16 cellular contexts compared by ENCODE assay signal in the genomic region with DNA sequence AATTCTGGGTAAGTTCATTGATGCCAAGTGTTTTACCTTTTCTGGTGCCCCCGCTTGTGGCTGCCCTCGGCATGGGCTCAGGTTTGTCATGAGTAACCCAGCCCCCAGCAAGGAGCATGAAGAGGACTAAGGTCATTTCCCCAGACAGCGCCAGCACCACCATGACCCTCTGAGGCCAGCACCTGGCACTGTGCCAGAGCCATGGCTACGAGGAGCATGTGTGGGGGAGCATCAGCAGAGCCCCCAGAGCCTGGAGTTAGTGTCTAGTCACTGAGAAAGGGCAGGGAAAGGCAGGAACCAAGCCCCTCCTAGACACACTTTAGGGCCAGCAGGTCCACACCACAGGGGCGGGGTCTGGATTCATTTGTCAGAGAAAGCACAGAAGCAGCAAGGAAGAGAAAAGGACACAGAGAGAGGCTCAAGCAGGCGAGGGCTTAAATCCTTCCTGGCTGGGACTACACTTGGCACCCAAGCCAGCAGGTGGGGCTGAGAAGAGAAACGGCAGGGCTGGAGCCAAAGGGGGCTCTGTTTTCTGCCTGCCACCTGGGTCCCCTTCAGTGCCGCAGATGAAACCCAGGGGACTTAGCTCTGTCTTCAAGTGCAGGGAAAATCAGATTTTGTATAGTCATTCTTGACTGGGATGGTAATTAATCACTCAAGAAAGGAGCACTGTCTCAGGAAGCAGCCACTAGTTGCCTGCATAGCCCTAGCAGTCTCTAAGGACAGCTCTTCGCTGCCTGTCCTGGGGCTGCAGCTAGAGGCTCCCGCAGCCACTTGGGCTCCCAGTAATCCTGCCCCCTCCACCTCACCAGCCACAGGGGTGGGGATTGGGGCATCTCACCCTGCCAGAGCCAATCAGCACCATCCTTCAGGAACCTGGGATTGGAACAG.
DNase-seq lines count a peak whose midpoint lies in the region; ATAC-seq and TF ChIP-seq lines count a peak whose summit lies in the region.
"Had no signal": no experiment of that assay in that cellular context is flagged by ENCODE, and none has a peak within 500 bp of the region (broad histone marks: within the 10 kb centered on the region; RNA-seq: fewer than 3 reads in every experiment).

No MANE protein-coding gene starts in this region.

- H3K9me3 ChIP-seq in psoas muscle: no peaks in the 10 kb centered on the region
- H3K9me3 ChIP-seq: tibial artery had no signal

- H3K4me1 ChIP-seq in psoas muscle: no peaks in the 10 kb centered on the region
- H3K4me1 ChIP-seq: tibial artery had no signal

- no peaks in the 10 kb centered on the region for H3K36me3 Mint-ChIP-seq in mesothelial cell of epicardium

- ATAC-seq in esophagus mucosa (peak; percentile 28), psoas muscle (no peak), HG03108 (IDR thresholded peaks at IDR 0.05; ENCODE audit: unreplicated experiment) (no peak)
- ATAC-seq: left lobe of liver had no signal

- no peak overlapping the region for H3K27ac ChIP-seq in psoas muscle
- H3K27ac ChIP-seq: KMS-11, tibial artery had no signal

- no peaks in the 10 kb centered on the region for H3K9me3 Mint-ChIP-seq in mesothelial cell of epicardium

- TF ChIP-seq CTCF in mesothelial cell of epicardium (IDR thresholded peaks at IDR 0.05; ENCODE audit: unreplicated experiment) (no peak), psoas muscle (IDR thresholded peaks at IDR 0.05) (no peak)

- H3K27me3 ChIP-seq in H7 (ENCODE audit: control insufficient read depth, insufficient read depth, low read length) (peaks cover 2% of the 10 kb centered on the region; the same call in 1 of the 2 replicates), psoas muscle (ENCODE audit: insufficient read depth in 3 of 3, low read length in 2 of 3) (peaks cover 2 to 56% (median 4%) of the 10 kb centered on the region in 3 donors)

- H3K27ac Mint-ChIP-seq in mesothelial cell of epicardium: no peak overlapping the region
- H3K27ac Mint-ChIP-seq: B cell had no signal

- H3K36me3 ChIP-seq in H7 (replicated peaks; ENCODE audit: control insufficient read depth, insufficient read depth, low read length) (no peaks in the 10 kb centered on the region), psoas muscle (ENCODE audit: insufficient read depth in 1 of 2, low read depth in 1 of 2) (no peaks in the 10 kb centered on the region)
- H3K36me3 ChIP-seq: tibial artery had no signal

- intact Hi-C loops in psoas muscle (cut with DNase I): no loop called here

- no peak overlapping the region for H3K4me3 ChIP-seq in H7 (ENCODE audit: insufficient read depth, low read depth, low read length)
- H3K4me3 ChIP-seq in psoas muscle: no peak overlapping the region
- H3K4me3 ChIP-seq: tibial artery had no signal

- WGBS in psoas muscle, 3 donors: 19 to 31% (median 28%) methylated on average over 10 of the region's 10 CpGs

- peaks cover 77% of the 10 kb centered on the region for H3K27me3 Mint-ChIP-seq in mesothelial cell of epicardium (ENCODE audit: low read depth)

- DNase-seq in A172 (ENCODE audit: low spot score) (peak; percentile 3), H7 (peak; percentile 92), NCI-H2227 (lab: John Stamatoyannopoulos, UW; ENCODE audit: unreplicated experiment) (peak; percentile 86), EL (no peak), mesothelial cell of epicardium (ENCODE audit: low spot score in 2 of 2, unreplicated experiment in 2 of 2) (no peak), psoas muscle (no peak)
- DNase-seq: activated T-cell treated with anti-CD3 and anti-CD28 coated beads, Interleukin-2, amount 50 U/mL, for 1 hour; central memory CD4-positive, alpha-beta T cell; NCI-H2029 treated with DMSO at 0.1 percent for 48 hours; stimulated activated CD4-positive, alpha-beta T cell treated with anti-CD3 and anti-CD28 coated beads, Interleukin-1b, Interleukin-23, amount 100 ng/mL, for 48 hours; tibial artery had no signal

- H3K4me1 Mint-ChIP-seq in mesothelial cell of epicardium: no peaks in the 10 kb centered on the region
- H3K4me1 Mint-ChIP-seq: B cell had no signal

- H3K4me3 Mint-ChIP-seq in mesothelial cell of epicardium: no peak overlapping the region
- H3K4me3 Mint-ChIP-seq: B cell had no signal

Comparison
In these comparisons a context has a peak if more than half of its experiments do, and no peak if none do; other contexts are left out.
1. DNase-seq: peak in A172 (single experiment), H7 (single experiment) and NCI-H2227 (single experiment); none in EL (single experiment), mesothelial cell of epicardium (0 of 2) and psoas muscle (0 of 2).